Comparison of ENCODE assay signal across 15 cellular contexts in genomic region chr3:42498791-42499477, GRCh38. TPM values are rescaled to one million over a fixed set of nuclear protein-coding genes. Genes with fewer than 3 reads are reported as not detected.
DNase-seq lines count a peak whose midpoint lies in the region; TF ChIP-seq lines count a peak whose summit lies in the region.
"Had no signal": no experiment of that assay in that cellular context is flagged by ENCODE, and none has a peak within 500 bp of the region (broad histone marks: within the 10 kb centered on the region; RNA-seq: fewer than 3 reads in every experiment).

No MANE protein-coding gene starts in this region.

- peaks cover 0 to 10% of the 10 kb centered on the region in 2 donors for H3K4me1 ChIP-seq in breast epithelium
- H3K4me1 ChIP-seq in tibial artery = peaks cover 0 to 29% (median 20%) of the 10 kb centered on the region in 4 donors

- H3K27me3 ChIP-seq in breast epithelium = no peaks in the 10 kb centered on the region
- no peaks in the 10 kb centered on the region for H3K27me3 ChIP-seq in tibial artery

- H3K4me3 ChIP-seq in breast epithelium (no peak overlapping the region), lower leg skin (ENCODE audit: low read depth, poor library complexity, severe bottlenecking) (no peak overlapping the region), tibial artery (no peak overlapping the region)
- H3K4me3 ChIP-seq: skin epidermis, tibial nerve had no signal

- H3K27ac Mint-ChIP-seq in MCF 10A (ENCODE audit: low read depth, unreplicated experiment) = no peak overlapping the region
- H3K27ac Mint-ChIP-seq in activated naive CD4-positive, alpha-beta T cell treated with anti-CD3 and anti-CD28 coated beads for 36 hours = no peak overlapping the region
- H3K27ac Mint-ChIP-seq: activated CD4-positive, alpha-beta T cell treated with anti-CD3 and anti-CD28 coated beads, Interleukin-2, amount 10 ng/mL, durations not matched to agents 7 days and 5 days; IgD-negative memory B cell had no signal

- H3K4me1 Mint-ChIP-seq in MCF 10A (ENCODE audit: insufficient read depth, unreplicated experiment) = peaks cover 21% of the 10 kb centered on the region
- H3K4me1 Mint-ChIP-seq in activated naive CD4-positive, alpha-beta T cell treated with anti-CD3 and anti-CD28 coated beads for 36 hours (ENCODE audit: low read depth) = peaks cover 14% of the 10 kb centered on the region

- DNase-seq in breast epithelium (ENCODE audit: low spot score in 2 of 2) = peak; percentile 12 to 43
- DNase-seq in MCF 10A (ENCODE audit: unreplicated experiment) = no peak
- peak; percentile 32 for DNase-seq in activated naive CD4-positive, alpha-beta T cell treated with anti-CD3 and anti-CD28 coated beads for 36 hours
- peak; percentile 13 to 77 for DNase-seq in lower leg skin (ENCODE audit: low spot score in 2 of 2)
- DNase-seq in tibial artery = peak; percentile 16 to 25
- no peak for DNase-seq in HPDE6-E6E7 (ENCODE audit: extremely low spot score)
- no peak for DNase-seq in NCI-H2227 treated with DMSO at 0.1 percent for 48 hours (lab: John Stamatoyannopoulos, UW)
- DNase-seq in NCI-H1092 (lab: John Stamatoyannopoulos, UW) = no peak
- DNase-seq: activated CD4-positive, alpha-beta T cell treated with anti-CD3 and anti-CD28 coated beads, Interleukin-2, amount 10 ng/mL, durations not matched to agents 7 days and 5 days; NCI-H1417 had no signal

- intact Hi-C loops in breast epithelium (cut with DNase I; ENCODE audit: low total_unique reads) (no loop called here), MCF 10A (cut with micrococcal nuclease) (loop anchor here (1.0 kb wide), 1 partner anchor 47 kb away; no protein-coding TSS in a partner anchor), lower leg skin (cut with DNase I; ENCODE audit: low total_unique reads) (loop anchor here (5.0 kb wide), 1 partner anchor 43 kb away; no protein-coding TSS in a partner anchor), tibial artery (cut with DNase I; ENCODE audit: low total_unique reads) (no loop called here)
- intact Hi-C loops in activated naive CD4-positive, alpha-beta T cell treated with anti-CD3 and anti-CD28 coated beads for 36 hours (cut with micrococcal nuclease) = no loop called here

- no peak overlapping the region for H3K27ac ChIP-seq in breast epithelium
- H3K27ac ChIP-seq in tibial artery = no peak overlapping the region
- H3K27ac ChIP-seq: tibial nerve had no signal

- no peaks in the 10 kb centered on the region for H3K9me3 Mint-ChIP-seq in MCF 10A (ENCODE audit: unreplicated experiment)
- H3K9me3 Mint-ChIP-seq in activated naive CD4-positive, alpha-beta T cell treated with anti-CD3 and anti-CD28 coated beads for 36 hours = no peaks in the 10 kb centered on the region
- H3K9me3 Mint-ChIP-seq: activated CD4-positive, alpha-beta T cell treated with anti-CD3 and anti-CD28 coated beads, Interleukin-2, amount 10 ng/mL, durations not matched to agents 7 days and 5 days; IgD-negative memory B cell had no signal

- WGBS in lower leg skin, 2 donors = 52 to 76% methylated on average over 13 of the region's 13 CpGs

- no peak for TF ChIP-seq POLR2A in breast epithelium (IDR thresholded peaks at IDR 0.05)
- no peak for TF ChIP-seq POLR2A in lower leg skin (IDR thresholded peaks at IDR 0.05)

- no peaks in the 10 kb centered on the region for H3K36me3 ChIP-seq in breast epithelium
- no peaks in the 10 kb centered on the region for H3K36me3 ChIP-seq in tibial artery
- H3K36me3 ChIP-seq: tibial nerve had no signal

- H3K4me3 Mint-ChIP-seq in MCF 10A (ENCODE audit: unreplicated experiment) = no peak overlapping the region
- H3K4me3 Mint-ChIP-seq in activated naive CD4-positive, alpha-beta T cell treated with anti-CD3 and anti-CD28 coated beads for 36 hours = no peak overlapping the region
- H3K4me3 Mint-ChIP-seq: activated CD4-positive, alpha-beta T cell treated with anti-CD3 and anti-CD28 coated beads, Interleukin-2, amount 10 ng/mL, durations not matched to agents 7 days and 5 days had no signal

- no peaks in the 10 kb centered on the region for H3K9me3 ChIP-seq in breast epithelium
- H3K9me3 ChIP-seq in tibial artery = no peaks in the 10 kb centered on the region
- H3K9me3 ChIP-seq: tibial nerve had no signal

- no TSS peak for BruUV-seq in MCF 10A (replicated peaks; lab: Mats Ljungman, UMichigan)

- H3K36me3 Mint-ChIP-seq in MCF 10A (ENCODE audit: insufficient read depth, unreplicated experiment) = no peaks in the 10 kb centered on the region
- no peaks in the 10 kb centered on the region for H3K36me3 Mint-ChIP-seq in activated naive CD4-positive, alpha-beta T cell treated with anti-CD3 and anti-CD28 coated beads for 36 hours (ENCODE audit: low read depth)
- H3K36me3 Mint-ChIP-seq: IgD-negative memory B cell had no signal

- TF ChIP-seq CTCF in breast epithelium (IDR thresholded peaks at IDR 0.05) (no peak), MCF 10A (IDR thresholded peaks at IDR 0.05; ENCODE audit: unreplicated experiment) (no peak), lower leg skin (IDR thresholded peaks at IDR 0.05) (no peak), tibial artery (IDR thresholded peaks at IDR 0.05) (no peak)

- CTCF ChIA-PET in MCF 10A (lab: Yijun Ruan, JAX) = interaction anchor here (0.6 kb wide), 1 partner anchor 41 kb away, joined by 4 read pairs; no protein-coding TSS in a partner anchor
- CTCF ChIA-PET in activated naive CD4-positive, alpha-beta T cell treated with anti-CD3 and anti-CD28 coated beads for 36 hours (lab: Charles Lee) = interaction anchor here (1.8 kb wide), 1 partner anchor 35 kb away, joined by 5 read pairs; no protein-coding TSS in a partner anchor

- POLR2A ChIA-PET in MCF 10A (lab: Yijun Ruan, JAX) = interaction anchor here (1.0 kb wide), 1 partner anchor 15 kb away, joined by 3 read pairs; no protein-coding TSS in a partner anchor

- H3K27me3 Mint-ChIP-seq in MCF 10A (ENCODE audit: insufficient read depth, unreplicated experiment) = peaks cover 23% of the 10 kb centered on the region
- H3K27me3 Mint-ChIP-seq in activated naive CD4-positive, alpha-beta T cell treated with anti-CD3 and anti-CD28 coated beads for 36 hours (ENCODE audit: low read depth) = peaks cover 16% of the 10 kb centered on the region

RNA-seq across cellular contexts. Expression of gene VIPR1, which starts 3.5 kb away (rescaled TPM):
- total RNA-seq in breast epithelium (10 to 100 TPM; 16.3 to 40.2 (median 25.2) TPM), MCF 10A (2022) (0.28 and 0.54 TPM in 2 replicates), lower leg skin (100 to 1,000 TPM in 1 of 4 donors, 10 to 100 TPM in 3; 69.9 to 110 (median 70.8) TPM)
- 1 to 10 TPM; 6.3 to 8.4 TPM for total RNA-seq in activated naive CD4-positive, alpha-beta T cell treated with anti-CD3 and anti-CD28 coated beads for 36 hours
- total RNA-seq: H4, NCI-H460 had no signal

Comparison
In these comparisons a context has a peak if more than half of its experiments do, and no peak if none do; other contexts are left out.
1. DNase-seq: peak in breast epithelium (2 of 2), activated naive CD4-positive, alpha-beta T cell treated with anti-CD3 and anti-CD28 coated beads for 36 hours (single experiment), lower leg skin (2 of 2) and tibial artery (2 of 2); none in MCF 10A (single experiment), HPDE6-E6E7 (single experiment), NCI-H2227 treated with DMSO at 0.1 percent for 48 hours (single experiment) and NCI-H1092 (single experiment).
2. intact Hi-C loops: an anchor here in MCF 10A (1.0 kb wide) and lower leg skin (5.0 kb wide); none called in breast epithelium, activated naive CD4-positive, alpha-beta T cell treated with anti-CD3 and anti-CD28 coated beads for 36 hours and tibial artery.